ENCODE assay signal across 1 cellular context in the genomic region with DNA sequence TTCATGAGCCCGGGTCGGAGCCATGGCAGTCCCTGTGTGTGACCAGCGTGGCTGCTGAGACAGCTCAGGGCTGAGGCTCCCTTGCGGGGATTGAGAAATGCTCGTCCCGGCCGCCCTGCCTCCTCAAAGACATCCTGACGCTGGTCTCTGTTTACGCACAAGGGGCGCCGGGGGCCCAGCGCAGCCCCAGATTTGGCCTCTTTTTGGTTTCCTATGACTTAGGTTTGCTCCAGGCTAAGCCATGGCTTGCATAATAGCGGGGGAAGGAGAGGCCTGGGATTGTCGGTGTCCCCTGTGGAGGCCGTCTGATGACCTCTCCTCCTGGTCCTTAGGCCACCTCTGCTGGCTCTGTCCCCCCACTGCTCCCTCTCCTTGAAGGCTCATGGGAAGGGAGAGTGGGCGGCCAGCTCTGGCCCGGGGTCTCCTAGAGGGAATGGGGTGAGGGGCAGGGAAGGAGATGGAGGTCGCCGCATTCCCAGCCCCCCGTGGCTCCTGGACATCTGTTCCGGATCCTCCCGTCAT.
TF ChIP-seq lines count a peak whose summit lies in the region.

No MANE protein-coding gene starts in this region.

TF ChIP-seq in GM23338, 12 proteins besides CTCF, POLR2A, EP300 and RAD21 (continued from another document):
- TF ChIP-seq STAT1 (IDR thresholded peaks at IDR 0.05; ENCODE audit: unreplicated experiment) = no peak
TF ChIP-seq in GM23338: peak in this region for 0.
